In the genomic region with DNA sequence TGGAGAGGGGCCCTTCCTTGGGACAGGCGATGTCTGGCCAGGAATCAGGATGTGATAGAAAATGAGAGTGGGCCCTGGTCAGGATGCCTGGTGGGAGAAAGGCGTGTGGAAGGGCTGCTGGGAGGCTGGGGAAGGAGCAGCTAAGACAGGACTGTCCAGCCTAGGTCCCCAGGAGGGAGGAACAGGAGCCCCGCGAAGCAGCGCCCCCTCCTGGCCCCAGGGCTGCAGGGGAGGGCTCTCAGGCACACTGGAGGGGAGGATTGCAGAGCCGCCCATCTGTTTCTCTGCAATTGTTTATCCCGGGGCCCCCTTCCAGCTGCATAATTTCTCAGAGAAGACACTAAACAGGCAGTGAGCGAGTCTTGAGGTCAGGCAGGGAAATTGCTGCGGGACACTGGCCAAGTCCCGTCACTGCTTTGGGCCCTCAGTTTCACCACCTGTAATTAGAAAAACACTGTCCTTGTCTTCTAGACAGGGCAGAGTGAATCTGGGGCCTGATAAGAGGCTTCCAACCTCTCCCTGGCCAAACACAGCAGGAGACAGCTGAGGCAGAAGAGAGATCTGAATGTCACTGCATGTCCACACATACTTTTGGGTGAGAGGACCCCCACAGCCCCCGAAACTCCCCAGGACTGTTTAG, we compare ENCODE assay signal across 9 cellular contexts. TPM values are rescaled to one million over a fixed set of nuclear protein-coding genes. Genes with fewer than 3 reads are reported as not detected.
A peak's percentile ranks its signal among the peaks of the same experiment; 100 is the strongest.
DNase-seq lines count a peak whose midpoint lies in the region; ATAC-seq and TF ChIP-seq lines count a peak whose summit lies in the region.
"Had no signal": no experiment of that assay in that cellular context is flagged by ENCODE, and none has a peak within 500 bp of the region (broad histone marks: within the 10 kb centered on the region; RNA-seq: fewer than 3 reads in every experiment).

No MANE protein-coding gene starts in this region.

- WGBS in testis, 2 donors = 40 to 67% methylated on average over 8 to 11 of the region's 11 CpGs

- H3K9me3 Mint-ChIP-seq in activated naive CD4-positive, alpha-beta T cell treated with anti-CD3 and anti-CD28 coated beads for 36 hours = no peaks in the 10 kb centered on the region

- ATAC-seq in Panc1 = no peak
- peak; percentile 44 for ATAC-seq in Right ventricle myocardium inferior
- no peak for ATAC-seq in GM18517 (IDR thresholded peaks at IDR 0.05; ENCODE audit: unreplicated experiment)

- H3K36me3 ChIP-seq in Panc1 (ENCODE audit: control insufficient read depth, insufficient read depth, low read length) (no peaks in the 10 kb centered on the region), testis (ENCODE audit: low read depth, missing control alignments) (no peaks in the 10 kb centered on the region)

- H3K27me3 Mint-ChIP-seq in activated naive CD4-positive, alpha-beta T cell treated with anti-CD3 and anti-CD28 coated beads for 36 hours (ENCODE audit: low read depth) = peaks cover 26% of the 10 kb centered on the region

- H3K36me3 Mint-ChIP-seq in activated naive CD4-positive, alpha-beta T cell treated with anti-CD3 and anti-CD28 coated beads for 36 hours (ENCODE audit: low read depth) = no peaks in the 10 kb centered on the region

- POLR2A ChIA-PET in Panc1 (lab: Charles Lee) = interaction anchor here (0.6 kb wide), 1 partner anchor 586 kb away, joined by 4 read pairs; no protein-coding TSS in a partner anchor

- H3K4me1 ChIP-seq in Panc1 (ENCODE audit: control insufficient read depth, insufficient read depth, low read length) (no peaks in the 10 kb centered on the region), testis (peaks cover 18% of the 10 kb centered on the region)

- DNase-seq in activated naive CD4-positive, alpha-beta T cell treated with anti-CD3 and anti-CD28 coated beads for 36 hours = peak; percentile 28
- no peak for DNase-seq in activated naive CD4-positive, alpha-beta T cell treated with Interleukin-2 at 50 U/mL for 16 hours
- DNase-seq in Panc1 (ENCODE audit: low read depth, low spot score) (no peak), Right ventricle myocardium inferior (ENCODE audit: missing footprints) (peak; percentile 80), testis (peak; percentile 16), midbrain (lab: John Stamatoyannopoulos, UW) (no peak), hippocampal formation (lab: John Stamatoyannopoulos, UW) (no peak)

- intact Hi-C loops in activated naive CD4-positive, alpha-beta T cell treated with anti-CD3 and anti-CD28 coated beads for 36 hours (cut with micrococcal nuclease) = loop anchor here (5.0 to 10.0 kb wide), 2 partner anchors 32 to 595 kb away; partner anchors contain the start of genes CHRND, DIS3L2 and PRSS56
- intact Hi-C loops in Panc1 (cut with micrococcal nuclease; ENCODE audit: unreplicated experiment) = loop anchor here (5.0 kb wide), 1 partner anchor 212 kb away; no protein-coding TSS in a partner anchor
- intact Hi-C loops in Right ventricle myocardium inferior (cut with DNase I) = loop anchor here (2.0 to 5.0 kb wide), 4 partner anchors 57 to 507 kb away; no protein-coding TSS in a partner anchor
- intact Hi-C loops in testis (cut with DNase I; ENCODE audit: low total_unique reads) = no loop called here

- peak; percentile 74 for TF ChIP-seq CTCF in Panc1 (IDR thresholded peaks at IDR 0.05)
- TF ChIP-seq CTCF in testis (IDR thresholded peaks at IDR 0.05) = no peak

- no peak for TF ChIP-seq POLR2A in testis (IDR thresholded peaks at IDR 0.05)

- no peak overlapping the region for H3K4me3 Mint-ChIP-seq in activated naive CD4-positive, alpha-beta T cell treated with anti-CD3 and anti-CD28 coated beads for 36 hours

- H3K27ac ChIP-seq in Panc1 (ENCODE audit: low read length) = no peak overlapping the region
- no peak overlapping the region for H3K27ac ChIP-seq in testis

- peaks cover 6% of the 10 kb centered on the region for H3K4me1 Mint-ChIP-seq in activated naive CD4-positive, alpha-beta T cell treated with anti-CD3 and anti-CD28 coated beads for 36 hours (ENCODE audit: low read depth)

- H3K27ac Mint-ChIP-seq in activated naive CD4-positive, alpha-beta T cell treated with anti-CD3 and anti-CD28 coated beads for 36 hours = no peak overlapping the region

- H3K9me3 ChIP-seq in Panc1 (ENCODE audit: control insufficient read depth, insufficient read depth, low read depth, low read length) = no peaks in the 10 kb centered on the region
- H3K9me3 ChIP-seq in testis = no peaks in the 10 kb centered on the region

- CTCF ChIA-PET in activated naive CD4-positive, alpha-beta T cell treated with anti-CD3 and anti-CD28 coated beads for 36 hours (lab: Charles Lee) = interaction anchor here (0.6 to 1.8 kb wide), 7 partner anchors 9 to 512 kb away, joined by 3 to 10 read pairs (median 3); no protein-coding TSS in a partner anchor
- CTCF ChIA-PET in Panc1 (lab: Charles Lee) = no interaction called here

- in situ Hi-C loops in Panc1 (cut with HindIII; ENCODE audit: low pct_unique_long_range_greater_than_20kb, low sequenced_read_pairs) = no loop called here

- H3K4me3 ChIP-seq in Panc1 (ENCODE audit: low read depth in 2 of 2, low read length in 2 of 2) (no peak overlapping the region), testis (no peak overlapping the region)

- no TSS peak for BruUV-seq in Panc1 (replicated peaks; lab: Mats Ljungman, UMichigan)

- H3K27me3 ChIP-seq in Panc1 (ENCODE audit: control insufficient read depth, insufficient read depth, low read length) = no peaks in the 10 kb centered on the region; the same call in 1 of the 2 replicates
- no peaks in the 10 kb centered on the region for H3K27me3 ChIP-seq in testis

RNA-seq across cellular contexts. Expression of gene NPPC, which starts 3.9 kb away (rescaled TPM):
- 1 to 10 TPM in 1 of 2 experiments, under 1 TPM in 1; 0.57 to 1.2 TPM for total RNA-seq in activated naive CD4-positive, alpha-beta T cell treated with anti-CD3 and anti-CD28 coated beads for 36 hours
- total RNA-seq in Panc1 (2021; ENCODE audit: unreplicated experiment) (1.1 TPM), Right ventricle myocardium inferior (16.1 TPM), testis (not detected)
- polyA plus RNA-seq in Panc1 (2012; ENCODE audit: insufficient read length) = 1.3 TPM
- 0.78 TPM for polyA plus RNA-seq in testis (ENCODE audit: insufficient read depth, low read depth, low replicate concordance)
- total RNA-seq: HT1080 had no signal

RNA-seq across cellular contexts. Expression of gene DIS3L2, which starts 31.4 kb away (rescaled TPM):
- 10 to 100 TPM; 32.4 to 35.3 TPM for total RNA-seq in activated naive CD4-positive, alpha-beta T cell treated with anti-CD3 and anti-CD28 coated beads for 36 hours
- total RNA-seq in Panc1 (2021; ENCODE audit: unreplicated experiment) (28.1 TPM), Right ventricle myocardium inferior (16.9 TPM), testis (10 to 100 TPM; 70.4 to 80.7 TPM)
- 20.6 TPM for polyA plus RNA-seq in Panc1 (2012; ENCODE audit: insufficient read length)
- 32.5 TPM for polyA plus RNA-seq in testis (ENCODE audit: insufficient read depth, low read depth, low replicate concordance)

Comparison
In these comparisons a context has a peak if more than half of its experiments do, and no peak if none do; other contexts are left out.
1. DNase-seq: peak in activated naive CD4-positive, alpha-beta T cell treated with anti-CD3 and anti-CD28 coated beads for 36 hours (single experiment), Right ventricle myocardium inferior (single experiment) and testis (single experiment); none in activated naive CD4-positive, alpha-beta T cell treated with Interleukin-2 at 50 U/mL for 16 hours (single experiment), Panc1 (single experiment), midbrain (single experiment) and hippocampal formation (0 of 2).